17 cellular contexts compared by ENCODE assay signal in genomic region chr13:110885516-110885915, GRCh38.
"Had no signal": no experiment of that assay in that cellular context is flagged by ENCODE, and none has a peak within 500 bp of the region (broad histone marks: within the 10 kb centered on the region; RNA-seq: fewer than 3 reads in every experiment).

No MANE protein-coding gene starts in this region.

- H3K9me3 ChIP-seq: colonic mucosa, SK-N-SH, suprapubic skin had no signal

- H3K4me1 ChIP-seq: colonic mucosa, foreskin keratinocyte had no signal

- H3K9me3 Mint-ChIP-seq: activated naive CD4-positive, alpha-beta T cell treated with anti-CD3 and anti-CD28 coated beads for 36 hours; activated T-helper 2 cell treated with anti-CD3 and anti-CD28 coated beads, Interferon-gamma antibody, Interleukin-2, Interleukin-4, amounts not matched to agents 10 μg/mL and 5 μg/mL and 100 μg/mL, durations not matched to agents 14 hours and 24 hours and 36 hours; immature natural killer cell; T-cell; type B pancreatic cell had no signal

- H3K4me3 Mint-ChIP-seq: activated naive CD4-positive, alpha-beta T cell treated with anti-CD3 and anti-CD28 coated beads for 36 hours; immature natural killer cell; T-cell; type B pancreatic cell had no signal

- H3K27ac ChIP-seq: colonic mucosa, foreskin keratinocyte, skin epidermis, suprapubic skin had no signal

- H3K4me2 ChIP-seq: SK-N-SH had no signal

- FAIRE-seq: endothelial cell of umbilical vein had no signal

- ATAC-seq: activated CD4-positive, CD25-positive, alpha-beta regulatory T cell treated with anti-CD3 and anti-CD28 coated beads, Interleukin-2, amount 50 U/mL, for 24 hours; T-cell had no signal

- H3K27me3 Mint-ChIP-seq: T-cell, type B pancreatic cell had no signal

- H3K36me3 Mint-ChIP-seq: type B pancreatic cell had no signal

- H3K36me3 ChIP-seq: colonic mucosa, suprapubic skin had no signal

- H3K4me3 ChIP-seq: colonic mucosa, skin epidermis, suprapubic skin had no signal

- H3K27ac Mint-ChIP-seq: activated naive CD4-positive, alpha-beta T cell treated with anti-CD3 and anti-CD28 coated beads for 36 hours; activated T-helper 2 cell treated with anti-CD3 and anti-CD28 coated beads, Interferon-gamma antibody, Interleukin-2, Interleukin-4, amounts not matched to agents 10 μg/mL and 5 μg/mL and 100 μg/mL, durations not matched to agents 14 hours and 24 hours and 36 hours; T-cell; type B pancreatic cell had no signal

- H3K27me3 ChIP-seq: colonic mucosa, foreskin keratinocyte, suprapubic skin had no signal

- H3K9ac ChIP-seq: SK-N-SH had no signal

- DNase-seq: activated naive CD4-positive, alpha-beta T cell treated with anti-CD3 and anti-CD28 coated beads for 36 hours; caudate nucleus; colonic mucosa; foreskin keratinocyte; head of caudate nucleus; immature natural killer cell; SK-N-SH; stimulated activated CD4-positive, alpha-beta T cell treated with anti-CD3 and anti-CD28 coated beads, Interleukin-4, amount 100 ng/mL, for 24 hours; stimulated activated naive CD8-positive, alpha-beta T cell treated with anti-CD3 and anti-CD28 coated beads, Interleukin-15, Interleukin-2, amounts not matched to agents 100 U/mL and 50 U/mL, for 24 hours; T-cell; T-helper 9 cell had no signal
